21 cellular contexts compared by ENCODE assay signal in genomic region chr11:7573193-7573557, GRCh38. TPM values are rescaled to one million over a fixed set of nuclear protein-coding genes. Genes with fewer than 3 reads are reported as not detected.
DNase-seq lines count a peak whose midpoint lies in the region; ATAC-seq, FAIRE-seq and TF ChIP-seq lines count a peak whose summit lies in the region.
"Had no signal": no experiment of that assay in that cellular context is flagged by ENCODE, and none has a peak within 500 bp of the region (broad histone marks: within the 10 kb centered on the region; RNA-seq: fewer than 3 reads in every experiment).

No MANE protein-coding gene starts in this region.

- H3K36me3 Mint-ChIP-seq in Caco-2 (ENCODE audit: insufficient read depth, unreplicated experiment), result peaks cover under 1% of the 10 kb centered on the region
- no peaks in the 10 kb centered on the region for H3K36me3 Mint-ChIP-seq in astrocyte (ENCODE audit: low read depth, unreplicated experiment)
- peaks cover 3% of the 10 kb centered on the region for H3K36me3 Mint-ChIP-seq in progenitor cell of endocrine pancreas (ENCODE audit: insufficient read depth)

- H3K4me3 Mint-ChIP-seq in Caco-2 (ENCODE audit: unreplicated experiment) (peak overlapping the region; percentile 66), astrocyte (ENCODE audit: unreplicated experiment) (no peak overlapping the region), progenitor cell of endocrine pancreas (ENCODE audit: low read depth) (no peak overlapping the region)
- H3K4me3 Mint-ChIP-seq: naive thymus-derived CD4-positive, alpha-beta T cell had no signal

- no peak overlapping the region for H3K9ac ChIP-seq in astrocyte (ENCODE audit: low read length)

- peaks cover 64% of the 10 kb centered on the region for H3K4me1 Mint-ChIP-seq in Caco-2 (ENCODE audit: low read depth, unreplicated experiment)
- peaks cover 42% of the 10 kb centered on the region for H3K4me1 Mint-ChIP-seq in astrocyte (ENCODE audit: low read depth, unreplicated experiment)
- peaks cover 78% of the 10 kb centered on the region for H3K4me1 Mint-ChIP-seq in progenitor cell of endocrine pancreas (ENCODE audit: low read depth)

- BruUV-seq in Caco-2 (replicated peaks; lab: Mats Ljungman, UMichigan), result no TSS peak

- no peak overlapping the region for H3K4me3 ChIP-seq in Caco-2 (ENCODE audit: low read depth, low read length)
- H3K4me3 ChIP-seq in astrocyte (ENCODE audit: insufficient read depth, low read depth, low read length), result no peak overlapping the region
- no peak overlapping the region for H3K4me3 ChIP-seq in hepatocyte
- H3K4me3 ChIP-seq: ascending aorta had no signal

- H3K9me3 Mint-ChIP-seq in Caco-2 (ENCODE audit: unreplicated experiment) (no peaks in the 10 kb centered on the region), astrocyte (ENCODE audit: unreplicated experiment) (peaks cover under 1% of the 10 kb centered on the region), progenitor cell of endocrine pancreas (ENCODE audit: low read depth) (peaks cover 1% of the 10 kb centered on the region)

- H3K36me3 ChIP-seq in Caco-2 (ENCODE audit: control insufficient read depth, insufficient read depth, low read length) (0 out of 2 replicates have a peak, but pooled peaks cover 1% of the 10 kb centered on the region), astrocyte (ENCODE audit: insufficient read depth, low read length) (no peaks in the 10 kb centered on the region), hepatocyte (replicated peaks; ENCODE audit: insufficient read depth, low read depth) (no peaks in the 10 kb centered on the region)
- H3K36me3 ChIP-seq: ascending aorta had no signal

- H3K27ac Mint-ChIP-seq in Caco-2 (ENCODE audit: unreplicated experiment) (peak overlapping the region; percentile 90), astrocyte (ENCODE audit: unreplicated experiment) (no peak overlapping the region), progenitor cell of endocrine pancreas (peak overlapping the region; percentile 98)
- H3K27ac Mint-ChIP-seq: naive thymus-derived CD4-positive, alpha-beta T cell had no signal

- CTCF ChIA-PET in Caco-2 (lab: Charles Lee), result interaction anchor here (0.7 to 2.3 kb wide), 11 partner anchors 25 to 121 kb away, joined by 3 to 31 read pairs (median 6); partner anchors contain the start of gene PPFIBP2
- CTCF ChIA-PET in HEK293T (lab: Yijun Ruan, JAX), result interaction anchor here (0.9 to 1.8 kb wide), 4 partner anchors 84 to 121 kb away, joined by 3 to 10 read pairs (median 6); no protein-coding TSS in a partner anchor

- POLR2A ChIA-PET in Caco-2 (lab: Charles Lee) (interaction anchor here (0.8 to 4.1 kb wide), 5 partner anchors 27 to 98 kb away, joined by 3 to 47 read pairs (median 3); no protein-coding TSS in a partner anchor), HEK293T (lab: Yijun Ruan, JAX) (no interaction called here)

- no peaks in the 10 kb centered on the region for H3K27me3 Mint-ChIP-seq in Caco-2 (ENCODE audit: insufficient read depth, unreplicated experiment)
- H3K27me3 Mint-ChIP-seq in astrocyte (ENCODE audit: low read depth, unreplicated experiment), result peaks cover 32% of the 10 kb centered on the region
- no peaks in the 10 kb centered on the region for H3K27me3 Mint-ChIP-seq in progenitor cell of endocrine pancreas

- H3K27me3 ChIP-seq in Caco-2 (replicated peaks; ENCODE audit: control insufficient read depth, insufficient read depth, low read length) (no peaks in the 10 kb centered on the region), astrocyte (ENCODE audit: insufficient read depth, low read length) (peaks cover 6% of the 10 kb centered on the region), hepatocyte (no peaks in the 10 kb centered on the region)
- H3K27me3 ChIP-seq: ascending aorta had no signal

- ATAC-seq in GM21619 (IDR thresholded peaks at IDR 0.05; ENCODE audit: unreplicated experiment) (no peak), GM18511 (IDR thresholded peaks at IDR 0.05; ENCODE audit: unreplicated experiment) (no peak)
- ATAC-seq: naive thymus-derived CD4-positive, alpha-beta T cell had no signal

- H4K20me1 ChIP-seq in astrocyte (ENCODE audit: insufficient read depth, low read length) (no peaks in the 10 kb centered on the region), hepatocyte (ENCODE audit: insufficient read depth, poor library complexity, severe bottlenecking) (no peaks in the 10 kb centered on the region)

- no peaks in the 10 kb centered on the region for H3K9me3 ChIP-seq in Caco-2
- no peaks in the 10 kb centered on the region for H3K9me3 ChIP-seq in astrocyte (ENCODE audit: insufficient read depth, low read depth, low read length)
- H3K9me3 ChIP-seq in hepatocyte (ENCODE audit: low read depth), result no peaks in the 10 kb centered on the region
- H3K9me3 ChIP-seq: ascending aorta had no signal

- no peak for TF ChIP-seq CTCF in Caco-2 (IDR thresholded peaks at IDR 0.05; ENCODE audit: insufficient read depth in 1 of 2, low read depth in 1 of 2, low read length in 1 of 2, severe bottlenecking in 1 of 2, unreplicated experiment in 1 of 2)
- no peak for TF ChIP-seq CTCF in astrocyte (IDR thresholded peaks at IDR 0.05; ENCODE audit: insufficient read depth, low read depth, low read length)
- TF ChIP-seq CTCF in hepatocyte (IDR thresholded peaks at IDR 0.05; ENCODE audit: poor library complexity), result no peak
- TF ChIP-seq CTCF in progenitor cell of endocrine pancreas (IDR thresholded peaks at IDR 0.05; ENCODE audit: unreplicated experiment), result no peak

- H3K4me2 ChIP-seq in astrocyte (ENCODE audit: low read length) (peak overlapping the region; percentile 6), hepatocyte (peak overlapping the region; percentile 81)

- H3K9me2 ChIP-seq in hepatocyte (replicated peaks; ENCODE audit: insufficient read depth), result no peaks in the 10 kb centered on the region

- no peaks in the 10 kb centered on the region for H3K79me2 ChIP-seq in astrocyte (ENCODE audit: insufficient read depth, low read length)
- H3K79me2 ChIP-seq in hepatocyte, result peaks cover 11% of the 10 kb centered on the region

- intact Hi-C loops in Caco-2 (cut with micrococcal nuclease; ENCODE audit: unreplicated experiment), result loop anchor here (1.0 to 2.0 kb wide), 5 partner anchors 24 to 58 kb away; no protein-coding TSS in a partner anchor

- H3K27ac ChIP-seq in astrocyte (ENCODE audit: low read depth, low read length), result no peak overlapping the region
- peak overlapping the region; percentile 99 for H3K27ac ChIP-seq in hepatocyte

- FAIRE-seq in astrocyte (lab: Jason Lieb, UNC), result no peak

- peaks cover 66% of the 10 kb centered on the region for H3K4me1 ChIP-seq in Caco-2
- H3K4me1 ChIP-seq in astrocyte (ENCODE audit: insufficient read depth, low read length), result peaks cover 27% of the 10 kb centered on the region
- peaks cover 70% of the 10 kb centered on the region for H3K4me1 ChIP-seq in hepatocyte (ENCODE audit: insufficient read depth)

- H2AFZ ChIP-seq in astrocyte (ENCODE audit: low read depth, low read length), result no peak overlapping the region
- H2AFZ ChIP-seq in hepatocyte, result no peak overlapping the region

- DNase-seq in Caco-2, result no peak
- no peak for DNase-seq in astrocyte (ENCODE audit: low read depth)
- DNase-seq in hepatocyte (ENCODE audit: low spot score), result no peak
- no peak for DNase-seq in progenitor cell of endocrine pancreas (ENCODE audit: low spot score, unreplicated experiment)
- no peak for DNase-seq in HEK293T (ENCODE audit: extremely low spot score)
- no peak for DNase-seq in NCI-H69 (lab: John Stamatoyannopoulos, UW)
- DNase-seq: activated CD4-positive, alpha-beta T cell treated with anti-CD3 and anti-CD28 coated beads, Interleukin-2, amount 50 U/mL, for 48 hours; activated naive CD4-positive, alpha-beta T cell treated with Interleukin-2 at 50 U/mL for 16 hours; cortex of kidney; erythroblast; glutamatergic neuron; HCEC 1CT; naive thymus-derived CD4-positive, alpha-beta T cell; NCI-H1417; NCI-H526; OCI-M1; SHP77 treated with DMSO at 0.1 percent for 48 hours; T-helper 1 cell had no signal

TF ChIP-seq in HEK293T, 16 proteins besides CTCF, POLR2A, EP300 and RAD21:
- no peak for TF ChIP-seq FOXK2 (IDR thresholded peaks at IDR 0.05)
- TF ChIP-seq CTBP1 (IDR thresholded peaks at IDR 0.05; ENCODE audit: borderline replicate concordance), result no peak
- TF ChIP-seq HDGF (IDR thresholded peaks at IDR 0.05; ENCODE audit: borderline replicate concordance), result no peak
- no peak for TF ChIP-seq BHLHE40 (IDR thresholded peaks at IDR 0.05; ENCODE audit: borderline replicate concordance)
- TF ChIP-seq PKNOX1 (IDR thresholded peaks at IDR 0.05), result no peak
- TF ChIP-seq LEF1 (IDR thresholded peaks at IDR 0.05; ENCODE audit: borderline replicate concordance), result no peak
- no peak for TF ChIP-seq ZNF384 (IDR thresholded peaks at IDR 0.05)
- no peak for TF ChIP-seq SUZ12 (IDR thresholded peaks at IDR 0.05)
- no peak for TF ChIP-seq FOXM1 (IDR thresholded peaks at IDR 0.05; ENCODE audit: borderline replicate concordance)
- no peak for TF ChIP-seq SP1 (IDR thresholded peaks at IDR 0.05)
- TF ChIP-seq TARDBP (IDR thresholded peaks at IDR 0.05), result no peak
- no peak for TF ChIP-seq NFRKB (IDR thresholded peaks at IDR 0.05)

RNA-seq across cellular contexts. Expression of gene PPFIBP2, which starts 59.4 kb away (rescaled TPM):
- 72.5 and 79.8 TPM in 2 replicates for total RNA-seq in Caco-2 (2022)
- total RNA-seq in astrocyte, result 1.8 and 2.4 TPM in 2 replicates
- total RNA-seq in hepatocyte, result 55.8 and 58.6 TPM in 2 replicates
- polyA plus RNA-seq in hepatocyte, result 33.9 and 43.6 TPM in 2 replicates
- total RNA-seq in progenitor cell of endocrine pancreas, result 64.1 and 66.4 TPM in 2 replicates

Comparison
In these comparisons a context has a peak if more than half of its experiments do, and no peak if none do; other contexts are left out.
1. RNA of gene PPFIBP2, which starts 59.4 kb away (total RNA-seq): 72.5 to 79.8 TPM in Caco-2, 64.1 to 66.4 TPM in progenitor cell of endocrine pancreas and 55.8 to 58.6 TPM in hepatocyte; 1.8 to 2.4 TPM in astrocyte; every median in the first group is over 10 times any median in the second.